Comparison of ENCODE assay signal across 18 cellular contexts in the genomic region with DNA sequence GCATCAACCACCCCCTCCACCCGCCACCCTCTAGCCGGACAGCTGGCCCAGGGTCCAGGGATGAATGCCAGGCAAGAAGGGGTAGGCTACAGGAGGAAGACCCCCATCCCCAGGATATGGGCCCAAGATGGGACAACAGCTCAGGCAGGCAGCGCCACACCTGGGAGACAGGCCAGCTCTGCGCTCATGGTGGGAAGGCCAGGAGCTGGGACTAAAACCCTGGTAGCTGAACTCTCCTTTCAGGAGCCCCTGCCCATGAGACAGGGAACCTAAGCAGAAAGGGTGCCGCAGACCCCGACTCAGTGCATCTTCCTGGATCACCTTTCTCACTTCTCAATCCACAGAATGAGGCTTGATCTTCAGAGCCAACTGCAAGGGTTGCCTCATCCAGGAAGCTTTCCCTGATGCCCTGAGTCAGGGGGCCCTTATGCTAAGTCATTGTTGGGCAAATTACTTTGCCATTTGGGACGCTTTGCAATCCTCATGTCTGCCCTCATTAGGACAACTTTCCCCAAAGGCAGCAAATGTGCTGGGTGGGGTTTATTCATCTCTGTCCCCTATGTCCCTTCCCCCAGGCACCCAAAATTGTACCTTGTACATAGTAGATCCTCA. TPM values are rescaled to one million over a fixed set of nuclear protein-coding genes. Genes with fewer than 3 reads are reported as not detected.
A peak's percentile ranks its signal among the peaks of the same experiment; 100 is the strongest.
DNase-seq lines count a peak whose midpoint lies in the region; ATAC-seq and TF ChIP-seq lines count a peak whose summit lies in the region.
"Had no signal": no experiment of that assay in that cellular context is flagged by ENCODE, and none has a peak within 500 bp of the region (broad histone marks: within the 10 kb centered on the region; RNA-seq: fewer than 3 reads in every experiment).

No MANE protein-coding gene starts in this region.

- H3K27me3 Mint-ChIP-seq in Caco-2 (ENCODE audit: insufficient read depth, unreplicated experiment) (no peaks in the 10 kb centered on the region), WTC11 (ENCODE audit: low read depth) (peaks cover 17% of the 10 kb centered on the region)
- peaks cover 25% of the 10 kb centered on the region for H3K27me3 Mint-ChIP-seq in activated T-cell treated with anti-CD3 and anti-CD28 coated beads, Interleukin-2, amount 50 U/mL, for 4 hours (ENCODE audit: low read depth)

- intact Hi-C loops in Caco-2 (cut with micrococcal nuclease; ENCODE audit: unreplicated experiment) (no loop called here), sciatic nerve (cut with DNase I) (no loop called here)

- H3K36me3 Mint-ChIP-seq in Caco-2 (ENCODE audit: insufficient read depth, unreplicated experiment) (peaks cover 10% of the 10 kb centered on the region), WTC11 (no peaks in the 10 kb centered on the region)
- no peaks in the 10 kb centered on the region for H3K36me3 Mint-ChIP-seq in activated T-cell treated with anti-CD3 and anti-CD28 coated beads, Interleukin-2, amount 50 U/mL, for 4 hours (ENCODE audit: insufficient read depth)

- H3K27me3 ChIP-seq in Caco-2 (replicated peaks; ENCODE audit: control insufficient read depth, insufficient read depth, low read length), result no peaks in the 10 kb centered on the region
- H3K27me3 ChIP-seq: BE2C, Peyer's patch had no signal

- no TSS peak for BruUV-seq in Caco-2 (replicated peaks; lab: Mats Ljungman, UMichigan)

- POLR2A ChIA-PET in Caco-2 (lab: Charles Lee), result no interaction called here
- POLR2A ChIA-PET in WTC11 (lab: Charles Lee), result interaction anchor here (0.9 kb wide), 1 partner anchor 14 kb away, joined by 3 read pairs; a partner anchor contains a TSS

- H3K36me3 ChIP-seq in Caco-2 (ENCODE audit: control insufficient read depth, insufficient read depth, low read length), result no peaks in the 10 kb centered on the region
- H3K36me3 ChIP-seq: BE2C, HAP-1, Peyer's patch had no signal

- H3K27ac Mint-ChIP-seq in Caco-2 (ENCODE audit: unreplicated experiment), result peak overlapping the region; percentile 82
- H3K27ac Mint-ChIP-seq in WTC11, result peak overlapping the region; percentile 57; the same call in 1 of the 2 replicates
- H3K27ac Mint-ChIP-seq: activated CD8-positive, alpha-beta T cell treated with anti-CD3 and anti-CD28 coated beads for 36 hours had no signal

- H3K9me3 Mint-ChIP-seq in Caco-2 (ENCODE audit: unreplicated experiment) (no peaks in the 10 kb centered on the region), WTC11 (no peaks in the 10 kb centered on the region)
- no peaks in the 10 kb centered on the region for H3K9me3 Mint-ChIP-seq in activated T-cell treated with anti-CD3 and anti-CD28 coated beads, Interleukin-2, amount 50 U/mL, for 4 hours
- H3K9me3 Mint-ChIP-seq: activated CD8-positive, alpha-beta T cell treated with anti-CD3 and anti-CD28 coated beads for 36 hours had no signal

- H3K9me3 ChIP-seq in Caco-2, result no peaks in the 10 kb centered on the region
- H3K9me3 ChIP-seq: BE2C, HAP-1, Peyer's patch had no signal

- H3K4me3 Mint-ChIP-seq in Caco-2 (ENCODE audit: unreplicated experiment) (no peak overlapping the region), WTC11 (no peak overlapping the region)
- H3K4me3 Mint-ChIP-seq in activated T-cell treated with anti-CD3 and anti-CD28 coated beads, Interleukin-2, amount 50 U/mL, for 4 hours, result no peak overlapping the region
- H3K4me3 Mint-ChIP-seq: activated CD8-positive, alpha-beta T cell treated with anti-CD3 and anti-CD28 coated beads for 36 hours had no signal

- no peak overlapping the region for H3K4me3 ChIP-seq in Caco-2 (ENCODE audit: low read depth, low read length)
- no peak overlapping the region for H3K4me3 ChIP-seq in fibroblast of the aortic adventitia (ENCODE audit: low read depth, low read length)
- H3K4me3 ChIP-seq: HAP-1, Peyer's patch had no signal

- CTCF ChIA-PET in Caco-2 (lab: Charles Lee) (interaction anchor here (0.6 to 0.8 kb wide), 2 partner anchors 21 to 25 kb away, joined by 3 read pairs; no protein-coding TSS in a partner anchor), WTC11 (lab: Charles Lee) (interaction anchor here (0.8 to 7.0 kb wide), 14 partner anchors 8 to 161 kb away, joined by 3 to 36 read pairs (median 6); a partner anchor contains a TSS)

- peaks cover 53% of the 10 kb centered on the region for H3K4me1 Mint-ChIP-seq in Caco-2 (ENCODE audit: low read depth, unreplicated experiment)
- peaks cover 39% of the 10 kb centered on the region for H3K4me1 Mint-ChIP-seq in WTC11
- no peaks in the 10 kb centered on the region for H3K4me1 Mint-ChIP-seq in activated T-cell treated with anti-CD3 and anti-CD28 coated beads, Interleukin-2, amount 50 U/mL, for 4 hours (ENCODE audit: low read depth)

- no peak for DNase-seq in Caco-2
- no peak for DNase-seq in WTC11 (ENCODE audit: low spot score)
- DNase-seq in fibroblast of the aortic adventitia (ENCODE audit: low read depth), result peak; percentile 20
- no peak for DNase-seq in sciatic nerve (ENCODE audit: low spot score)
- no peak for DNase-seq in kidney glomerular epithelial cell (lab: John Stamatoyannopoulos, UW)
- no peak for DNase-seq in SK-N-DZ (ENCODE audit: low spot score)
- DNase-seq in activated T-cell treated with anti-CD3 and anti-CD28 coated beads, Interleukin-2, amount 50 U/mL, for 4 hours, result no peak
- DNase-seq: activated CD8-positive, alpha-beta T cell treated with anti-CD3 and anti-CD28 coated beads for 36 hours; activated naive CD4-positive, alpha-beta T cell; BE2C; MV-4-11; NCI-H345; Peyer's patch; stimulated activated CD8-positive, alpha-beta memory T cell treated with anti-CD3 and anti-CD28 coated beads, Interleukin-4, amount 100 ng/mL, for 48 hours; T1000 had no signal

- TF ChIP-seq CTCF in Caco-2 (IDR thresholded peaks at IDR 0.05; ENCODE audit: insufficient read depth in 1 of 2, low read depth in 1 of 2, low read length in 1 of 2, severe bottlenecking in 1 of 2, unreplicated experiment in 1 of 2), result no peak
- no peak for TF ChIP-seq CTCF in WTC11 (IDR thresholded peaks at IDR 0.05)
- TF ChIP-seq CTCF in fibroblast of the aortic adventitia (IDR thresholded peaks at IDR 0.05; ENCODE audit: insufficient read depth, low read length), result no peak

- H3K4me1 ChIP-seq in Caco-2, result peaks cover 49% of the 10 kb centered on the region
- H3K4me1 ChIP-seq: BE2C, HAP-1 had no signal

- ATAC-seq in WTC11 (no peak), sciatic nerve (peak; percentile 5), GM18520 (IDR thresholded peaks at IDR 0.05; ENCODE audit: unreplicated experiment) (no peak)
- no peak for ATAC-seq in activated T-cell treated with anti-CD3 and anti-CD28 coated beads, Interleukin-2, amount 50 U/mL, for 4 hours
- ATAC-seq: activated CD8-positive, alpha-beta T cell treated with anti-CD3 and anti-CD28 coated beads for 36 hours had no signal

TF ChIP-seq in WTC11, 78 proteins besides CTCF, POLR2A, EP300 and RAD21:
- TF ChIP-seq TEAD1 (CRISPR knock-in tag; IDR thresholded peaks at IDR 0.05), result no peak
- no peak for TF ChIP-seq TP53 (CRISPR knock-in tag; IDR thresholded peaks at IDR 0.05)

RNA-seq across cellular contexts. Expression of a gene that starts 9.0 kb away (rescaled TPM):
- total RNA-seq in Caco-2 (2022) (1.0 and 1.3 TPM in 2 replicates), WTC11 (2021) (4.2 to 4.9 TPM (median 4.6 TPM) in 3 replicates), fibroblast of the aortic adventitia (ENCODE audit: low replicate concordance) (7.1 and 7.6 TPM in 2 replicates), sciatic nerve (16.3 TPM)
- polyA plus RNA-seq in SK-N-DZ (2014; cell fraction: cytosol; rRNA removed), result 8.7 and 15.7 TPM in 2 replicates
- polyA plus RNA-seq in SK-N-DZ (2014; cell fraction: nucleus; rRNA removed), result 15.0 and 29.7 TPM in 2 replicates
- under 1 TPM; 0.61 to 0.99 (median 0.79) TPM for total RNA-seq in activated T-cell treated with anti-CD3 and anti-CD28 coated beads, Interleukin-2, amount 50 U/mL, for 4 hours

RNA-seq across cellular contexts. Expression of a gene that starts 14.0 kb away (rescaled TPM):
- total RNA-seq in Caco-2 (2022), result 0.39 and 0.56 TPM in 2 replicates
- total RNA-seq in WTC11 (2021), result 0.57 to 0.74 TPM (median 0.64 TPM) in 3 replicates
- total RNA-seq in fibroblast of the aortic adventitia (ENCODE audit: low replicate concordance), result 0.74 and 0.99 TPM in 2 replicates
- total RNA-seq in sciatic nerve, result 12.5 TPM
- 4.2 and 5.8 TPM in 2 replicates for polyA plus RNA-seq in SK-N-DZ (2014; cell fraction: cytosol; rRNA removed)
- polyA plus RNA-seq in SK-N-DZ (2014; cell fraction: nucleus; rRNA removed), result 5.0 and 8.0 TPM in 2 replicates
- total RNA-seq in activated T-cell treated with anti-CD3 and anti-CD28 coated beads, Interleukin-2, amount 50 U/mL, for 4 hours, result under 1 TPM in 1 of 3 donors, not detected in 2; 0.20 TPM
- total RNA-seq: activated CD8-positive, alpha-beta T cell treated with anti-CD3 and anti-CD28 coated beads for 36 hours had no signal

RNA-seq across cellular contexts. Expression of a gene that starts 23.6 kb away (rescaled TPM):
- total RNA-seq in Caco-2 (2022) (11.3 and 12.3 TPM in 2 replicates), WTC11 (2021) (33.4 to 38.3 TPM (median 36.4 TPM) in 3 replicates), fibroblast of the aortic adventitia (ENCODE audit: low replicate concordance) (not detected in 2 replicates), sciatic nerve (0.53 TPM)
- polyA plus RNA-seq in SK-N-DZ (2014; cell fraction: cytosol; rRNA removed), result 16.8 and 26.2 TPM in 2 replicates
- 48.0 and 51.3 TPM in 2 replicates for polyA plus RNA-seq in SK-N-DZ (2014; cell fraction: nucleus; rRNA removed)
- total RNA-seq in activated T-cell treated with anti-CD3 and anti-CD28 coated beads, Interleukin-2, amount 50 U/mL, for 4 hours, result 1 to 10 TPM; 3.9 to 6.1 (median 5.2) TPM
- total RNA-seq: fibroblast of villous mesenchyme had no signal
